In genomic region chr7:135188298-135188984, GRCh38 we compare ENCODE assay signal across 16 cellular contexts. TPM values are rescaled to one million over a fixed set of nuclear protein-coding genes. Genes with fewer than 3 reads are reported as not detected.
DNase-seq lines count a peak whose midpoint lies in the region; ATAC-seq, FAIRE-seq and TF ChIP-seq lines count a peak whose summit lies in the region.
"Had no signal": no experiment of that assay in that cellular context is flagged by ENCODE, and none has a peak within 500 bp of the region (broad histone marks: within the 10 kb centered on the region; RNA-seq: fewer than 3 reads in every experiment).

No MANE protein-coding gene starts in this region.

- H4K20me1 ChIP-seq in neural progenitor cell (ENCODE audit: low read depth), result no peaks in the 10 kb centered on the region

- no peaks in the 10 kb centered on the region for H3K27me3 ChIP-seq in pancreas
- no peaks in the 10 kb centered on the region for H3K27me3 ChIP-seq in neural progenitor cell
- H3K27me3 ChIP-seq: dorsolateral prefrontal cortex, right atrium auricular region, SJCRH30 had no signal

- no peaks in the 10 kb centered on the region for H3F3A ChIP-seq in neural progenitor cell (ENCODE audit: low read depth)

- WGBS in pancreas, 2 donors, result 67 to 69% methylated on average over 12 of the region's 12 CpGs

- FAIRE-seq in pancreas (lab: Jason Lieb, UNC), result no peak

- peak; percentile 13 for ATAC-seq in activated CD8-positive, alpha-beta T cell treated with anti-CD3 and anti-CD28 coated beads for 36 hours
- ATAC-seq in activated CD8-positive, alpha-beta T cell treated with anti-CD3 and anti-CD28 coated beads, Interleukin-2, amount 10 ng/mL, durations not matched to agents 7 days and 5 days, result no peak
- ATAC-seq in GM21723 (IDR thresholded peaks at IDR 0.05; ENCODE audit: unreplicated experiment) (peak; percentile 52), HG03442 (IDR thresholded peaks at IDR 0.05; ENCODE audit: unreplicated experiment) (peak; percentile 32), pancreas (peak; percentile 1 to 26 (median 6))
- ATAC-seq: activated naive CD4-positive, alpha-beta T cell treated with anti-CD3 and anti-CD28 coated beads, Interleukin-2, amount 50 U/mL, for 72 hours had no signal

- H3K9me3 ChIP-seq in pancreas (no peaks in the 10 kb centered on the region), neural progenitor cell (ENCODE audit: low read depth) (no peaks in the 10 kb centered on the region)
- H3K9me3 ChIP-seq: right atrium auricular region, SJCRH30 had no signal

- H3K4me1 Mint-ChIP-seq in activated CD8-positive, alpha-beta T cell treated with anti-CD3 and anti-CD28 coated beads for 36 hours (ENCODE audit: low read depth), result peaks cover 2% of the 10 kb centered on the region
- no peaks in the 10 kb centered on the region for H3K4me1 Mint-ChIP-seq in activated CD8-positive, alpha-beta T cell treated with anti-CD3 and anti-CD28 coated beads, Interleukin-2, amount 10 ng/mL, durations not matched to agents 7 days and 5 days (ENCODE audit: low read depth)
- peaks cover under 1% of the 10 kb centered on the region for H3K4me1 Mint-ChIP-seq in neural progenitor cell

- TF ChIP-seq CTCF in activated CD8-positive, alpha-beta T cell treated with anti-CD3 and anti-CD28 coated beads for 36 hours (IDR thresholded peaks at IDR 0.05), result no peak
- TF ChIP-seq CTCF in pancreas (IDR thresholded peaks at IDR 0.05), result no peak
- TF ChIP-seq CTCF in neural progenitor cell (IDR thresholded peaks at IDR 0.05), result no peak

- CTCF ChIA-PET in activated CD8-positive, alpha-beta T cell treated with anti-CD3 and anti-CD28 coated beads for 36 hours (lab: Charles Lee), result interaction anchor here (0.9 to 1.0 kb wide), 4 partner anchors 10 to 202 kb away, joined by 3 to 4 read pairs (median 3); partner anchors contain the start of gene AGBL3
- CTCF ChIA-PET in activated CD8-positive, alpha-beta T cell treated with anti-CD3 and anti-CD28 coated beads, Interleukin-2, amount 10 ng/mL, durations not matched to agents 7 days and 5 days (lab: Charles Lee), result interaction anchor here (1.3 kb wide), 1 partner anchor 11 kb away, joined by 3 read pairs; no protein-coding TSS in a partner anchor

- no peak for TF ChIP-seq POLR2A in erythroblast (IDR thresholded peaks at IDR 0.05; ENCODE audit: low read length)

- H3K36me3 Mint-ChIP-seq in activated CD8-positive, alpha-beta T cell treated with anti-CD3 and anti-CD28 coated beads for 36 hours (ENCODE audit: low read depth), result peaks cover 60% of the 10 kb centered on the region
- H3K36me3 Mint-ChIP-seq in activated CD8-positive, alpha-beta T cell treated with anti-CD3 and anti-CD28 coated beads, Interleukin-2, amount 10 ng/mL, durations not matched to agents 7 days and 5 days (ENCODE audit: low read depth), result peaks cover 40% of the 10 kb centered on the region
- H3K36me3 Mint-ChIP-seq in neural progenitor cell, result peaks cover 19% of the 10 kb centered on the region

- H3K27me3 Mint-ChIP-seq in activated CD8-positive, alpha-beta T cell treated with anti-CD3 and anti-CD28 coated beads for 36 hours, result no peaks in the 10 kb centered on the region
- no peaks in the 10 kb centered on the region for H3K27me3 Mint-ChIP-seq in activated CD8-positive, alpha-beta T cell treated with anti-CD3 and anti-CD28 coated beads, Interleukin-2, amount 10 ng/mL, durations not matched to agents 7 days and 5 days (ENCODE audit: low read depth)
- H3K27me3 Mint-ChIP-seq in neural progenitor cell (ENCODE audit: insufficient read depth, low read depth), result no peaks in the 10 kb centered on the region

- H3K36me3 ChIP-seq in pancreas (peaks cover 7 to 67% (median 19%) of the 10 kb centered on the region in 3 donors), neural progenitor cell (no peaks in the 10 kb centered on the region)

- POLR2A ChIA-PET in activated CD8-positive, alpha-beta T cell treated with anti-CD3 and anti-CD28 coated beads for 36 hours (lab: Charles Lee), result interaction anchor here (1.4 to 1.6 kb wide), 2 partner anchors 8 to 17 kb away, joined by 4 to 5 read pairs; no protein-coding TSS in a partner anchor
- POLR2A ChIA-PET in activated CD8-positive, alpha-beta T cell treated with anti-CD3 and anti-CD28 coated beads, Interleukin-2, amount 10 ng/mL, durations not matched to agents 7 days and 5 days (lab: Charles Lee), result no interaction called here

- no peaks in the 10 kb centered on the region for H3K9me3 Mint-ChIP-seq in activated CD8-positive, alpha-beta T cell treated with anti-CD3 and anti-CD28 coated beads for 36 hours
- H3K9me3 Mint-ChIP-seq in activated CD8-positive, alpha-beta T cell treated with anti-CD3 and anti-CD28 coated beads, Interleukin-2, amount 10 ng/mL, durations not matched to agents 7 days and 5 days (ENCODE audit: insufficient read depth), result peaks cover 4% of the 10 kb centered on the region
- no peaks in the 10 kb centered on the region for H3K9me3 Mint-ChIP-seq in neural progenitor cell

- H3K4me1 ChIP-seq in pancreas (peaks cover 0 to 16% (median 8%) of the 10 kb centered on the region in 3 donors), neural progenitor cell (no peaks in the 10 kb centered on the region)
- H3K4me1 ChIP-seq: right atrium auricular region, SJCRH30 had no signal

- DNase-seq in activated CD8-positive, alpha-beta T cell treated with anti-CD3 and anti-CD28 coated beads for 36 hours, result no peak
- DNase-seq in activated CD8-positive, alpha-beta T cell treated with anti-CD3 and anti-CD28 coated beads, Interleukin-2, amount 10 ng/mL, durations not matched to agents 7 days and 5 days, result no peak
- DNase-seq in pancreas (peak in 2 of 6 donors; percentile 52 to 53), activated gamma-delta T cell treated with Interleukin-2 at 50 U/mL for 16 hours (no peak), neural progenitor cell (ENCODE audit: low spot score) (no peak), erythroblast (lab: John Stamatoyannopoulos, UW) (no peak)
- DNase-seq: NCI-H510A treated with DMSO at 0.1 percent for 48 hours, SJCRH30 had no signal

- no peaks in the 10 kb centered on the region for H3K79me2 ChIP-seq in neural progenitor cell (ENCODE audit: low read depth)

- H2AFZ ChIP-seq in neural progenitor cell (replicated peaks), result no peak overlapping the region

- H3K27ac Mint-ChIP-seq in activated CD8-positive, alpha-beta T cell treated with anti-CD3 and anti-CD28 coated beads for 36 hours, result no peak overlapping the region
- H3K27ac Mint-ChIP-seq in activated CD8-positive, alpha-beta T cell treated with anti-CD3 and anti-CD28 coated beads, Interleukin-2, amount 10 ng/mL, durations not matched to agents 7 days and 5 days, result no peak overlapping the region
- no peak overlapping the region for H3K27ac Mint-ChIP-seq in neural progenitor cell

- no peak overlapping the region for H3K4me2 ChIP-seq in neural progenitor cell

- H3K27ac ChIP-seq in pancreas, result peak overlapping the region in 2 of 4 donors; percentile 46 to 67
- no peak overlapping the region for H3K27ac ChIP-seq in neural progenitor cell
- H3K27ac ChIP-seq: 22Rv1, right atrium auricular region, SJCRH30 had no signal

- no peak overlapping the region for H3K9ac ChIP-seq in neural progenitor cell

- intact Hi-C loops in activated CD8-positive, alpha-beta T cell treated with anti-CD3 and anti-CD28 coated beads for 36 hours (cut with micrococcal nuclease), result no loop called here
- intact Hi-C loops in pancreas (cut with DNase I), result no loop called here

- H3K4me3 ChIP-seq in pancreas, result no peak overlapping the region
- no peak overlapping the region for H3K4me3 ChIP-seq in neural progenitor cell
- H3K4me3 ChIP-seq: dorsolateral prefrontal cortex, lung, right atrium auricular region, SJCRH30 had no signal

- H3K4me3 Mint-ChIP-seq in activated CD8-positive, alpha-beta T cell treated with anti-CD3 and anti-CD28 coated beads for 36 hours, result no peak overlapping the region
- H3K4me3 Mint-ChIP-seq in activated CD8-positive, alpha-beta T cell treated with anti-CD3 and anti-CD28 coated beads, Interleukin-2, amount 10 ng/mL, durations not matched to agents 7 days and 5 days, result no peak overlapping the region
- no peak overlapping the region for H3K4me3 Mint-ChIP-seq in neural progenitor cell

RNA-seq across cellular contexts. Expression of gene CYREN, which starts 17.9 kb away (rescaled TPM):
- total RNA-seq in activated CD8-positive, alpha-beta T cell treated with anti-CD3 and anti-CD28 coated beads for 36 hours, result 10 to 100 TPM; 32.5 to 35.4 TPM
- 10 to 100 TPM; 35.2 to 36.9 TPM for total RNA-seq in activated CD8-positive, alpha-beta T cell treated with anti-CD3 and anti-CD28 coated beads, Interleukin-2, amount 10 ng/mL, durations not matched to agents 7 days and 5 days
- total RNA-seq in pancreas, result 10 to 100 TPM; 13.9 to 29.0 (median 21.0) TPM
- 10 to 100 TPM; 25.2 to 28.2 TPM for polyA plus RNA-seq in pancreas
- total RNA-seq in neural progenitor cell (ENCODE audit: low replicate concordance), result 26.9 and 52.2 TPM in 2 replicates

RNA-seq across cellular contexts. Expression of gene WDR91, which starts 22.9 kb away (rescaled TPM):
- 10 to 100 TPM; 12.9 to 13.1 TPM for total RNA-seq in activated CD8-positive, alpha-beta T cell treated with anti-CD3 and anti-CD28 coated beads for 36 hours
- total RNA-seq in activated CD8-positive, alpha-beta T cell treated with anti-CD3 and anti-CD28 coated beads, Interleukin-2, amount 10 ng/mL, durations not matched to agents 7 days and 5 days, result 10 to 100 TPM; 10.0 to 11.5 TPM
- total RNA-seq in pancreas (10 to 100 TPM; 17.8 to 28.9 (median 23.0) TPM), neural progenitor cell (ENCODE audit: low replicate concordance) (5.4 and 7.2 TPM in 2 replicates)
- 10 to 100 TPM; 43.0 to 47.9 TPM for polyA plus RNA-seq in pancreas

RNA-seq across cellular contexts. Expression of gene TMEM140, which starts 40.6 kb away (rescaled TPM):
- total RNA-seq in activated CD8-positive, alpha-beta T cell treated with anti-CD3 and anti-CD28 coated beads for 36 hours, result 1 to 10 TPM; 6.2 to 7.6 TPM
- 10 to 100 TPM; 12.6 to 12.7 TPM for total RNA-seq in activated CD8-positive, alpha-beta T cell treated with anti-CD3 and anti-CD28 coated beads, Interleukin-2, amount 10 ng/mL, durations not matched to agents 7 days and 5 days
- total RNA-seq in pancreas, result 10 to 100 TPM in 1 of 6 donors, 1 to 10 TPM in 5; 2.7 to 14.3 (median 4.3) TPM
- polyA plus RNA-seq in pancreas, result 1 to 10 TPM; 5.0 to 6.5 TPM
- total RNA-seq in neural progenitor cell (ENCODE audit: low replicate concordance), result not detected in 2 replicates

RNA-seq across cellular contexts. Expression of gene STRA8, which starts 45.2 kb away (rescaled TPM):
- total RNA-seq in activated CD8-positive, alpha-beta T cell treated with anti-CD3 and anti-CD28 coated beads for 36 hours, result not detected
- not detected for total RNA-seq in activated CD8-positive, alpha-beta T cell treated with anti-CD3 and anti-CD28 coated beads, Interleukin-2, amount 10 ng/mL, durations not matched to agents 7 days and 5 days
- total RNA-seq in pancreas, result not detected
- polyA plus RNA-seq in pancreas, result under 1 TPM in 1 of 2 donors, not detected in 1; 0.12 TPM
- not detected in 2 replicates for total RNA-seq in neural progenitor cell (ENCODE audit: low replicate concordance)
- total RNA-seq: activated naive CD4-positive, alpha-beta T cell treated with anti-CD3 and anti-CD28 coated beads, Interleukin-2, amount 50 U/mL, for 72 hours; lung; right atrium auricular region; SJCRH30; ureter had no signal
- polyA plus RNA-seq: lung had no signal
